Comparison of ENCODE assay signal across 15 cellular contexts in genomic region chr10:3263747-3264146, GRCh38.
A peak's percentile ranks its signal among the peaks of the same experiment; 100 is the strongest.
DNase-seq lines count a peak whose midpoint lies in the region; ATAC-seq, FAIRE-seq and TF ChIP-seq lines count a peak whose summit lies in the region.
"Had no signal": no experiment of that assay in that cellular context is flagged by ENCODE, and none has a peak within 500 bp of the region (broad histone marks: within the 10 kb centered on the region; RNA-seq: fewer than 3 reads in every experiment).

No MANE protein-coding gene starts in this region.

- H3K27ac Mint-ChIP-seq in astrocyte (ENCODE audit: unreplicated experiment): peak overlapping the region; percentile 8

- peaks cover 11% of the 10 kb centered on the region for H3K27me3 Mint-ChIP-seq in astrocyte (ENCODE audit: low read depth, unreplicated experiment)

- no peak overlapping the region for H3K9ac ChIP-seq in MM.1S (ENCODE audit: low read length)
- no peak overlapping the region for H3K9ac ChIP-seq in astrocyte (ENCODE audit: low read length)

- no peaks in the 10 kb centered on the region for H3F3A ChIP-seq in MM.1S (ENCODE audit: insufficient read depth, low read length)

- H3K36me3 ChIP-seq in MM.1S (replicated peaks; ENCODE audit: insufficient read depth, low read length) (no peaks in the 10 kb centered on the region), astrocyte (ENCODE audit: insufficient read depth, low read length) (no peaks in the 10 kb centered on the region), sigmoid colon (no peaks in the 10 kb centered on the region)

- H3K4me3 Mint-ChIP-seq in astrocyte (ENCODE audit: unreplicated experiment): no peak overlapping the region

- TF ChIP-seq CTCF in MM.1S (IDR thresholded peaks at IDR 0.05; ENCODE audit: low read length) (no peak), astrocyte (IDR thresholded peaks at IDR 0.05; ENCODE audit: insufficient read depth, low read depth, low read length) (no peak), sigmoid colon (IDR thresholded peaks at IDR 0.05) (no peak)

- H3K27me3 ChIP-seq in MM.1S (replicated peaks; ENCODE audit: insufficient read depth, low read length): no peaks in the 10 kb centered on the region
- H3K27me3 ChIP-seq in astrocyte (ENCODE audit: insufficient read depth, low read length): no peaks in the 10 kb centered on the region
- H3K27me3 ChIP-seq in sigmoid colon: no peaks in the 10 kb centered on the region

- ATAC-seq in left lobe of liver (no peak), GM18909 (IDR thresholded peaks at IDR 0.05; ENCODE audit: poor library complexity, unreplicated experiment) (no peak)

- peak overlapping the region; percentile 45; the same call in 1 of the 2 replicates for H2AFZ ChIP-seq in MM.1S (ENCODE audit: low read length)
- no peak overlapping the region for H2AFZ ChIP-seq in astrocyte (ENCODE audit: low read depth, low read length)

- H3K9me3 ChIP-seq in MM.1S (replicated peaks; ENCODE audit: insufficient read depth, low read length) (no peaks in the 10 kb centered on the region), astrocyte (ENCODE audit: insufficient read depth, low read depth, low read length) (no peaks in the 10 kb centered on the region), sigmoid colon (no peaks in the 10 kb centered on the region)

- no peaks in the 10 kb centered on the region for H3K9me2 ChIP-seq in MM.1S (replicated peaks; ENCODE audit: insufficient read depth, low read length)

- H3K36me3 Mint-ChIP-seq in astrocyte (ENCODE audit: low read depth, unreplicated experiment): no peaks in the 10 kb centered on the region

- no peak overlapping the region for H3K4me2 ChIP-seq in MM.1S (ENCODE audit: low read depth, low read length)
- no peak overlapping the region for H3K4me2 ChIP-seq in astrocyte (ENCODE audit: low read length)

- H3K4me1 Mint-ChIP-seq in astrocyte (ENCODE audit: low read depth, unreplicated experiment): peaks cover 17% of the 10 kb centered on the region

- intact Hi-C loops in sigmoid colon (cut with DNase I): no loop called here

- TF ChIP-seq POLR2A in sigmoid colon (IDR thresholded peaks at IDR 0.05): no peak

- H3K9me3 Mint-ChIP-seq in astrocyte (ENCODE audit: unreplicated experiment): peaks cover 4% of the 10 kb centered on the region

- no peak for FAIRE-seq in astrocyte (lab: Jason Lieb, UNC)

- H3K27ac ChIP-seq in MM.1S (ENCODE audit: low read length): no peak overlapping the region
- no peak overlapping the region for H3K27ac ChIP-seq in astrocyte (ENCODE audit: low read depth, low read length)
- H3K27ac ChIP-seq in sigmoid colon: peak overlapping the region in 2 of 4 donors; percentile 9 to 21

- 88 to 90% methylated on average over 12 of the region's 12 CpGs for WGBS in sigmoid colon, 2 donors

- no peak for DNase-seq in MM.1S
- DNase-seq in astrocyte (ENCODE audit: low read depth): no peak
- peak; percentile 19 for DNase-seq in left lobe of liver (ENCODE audit: low spot score)
- peak; percentile 28 for DNase-seq in sigmoid colon
- DNase-seq in AG20443 (ENCODE audit: low spot score): no peak
- DNase-seq in activated naive CD4-positive, alpha-beta T cell treated with Interleukin-2 at 50 U/mL for 16 hours: no peak
- no peak for DNase-seq in MV-4-11 (lab: John Stamatoyannopoulos, UW)
- DNase-seq: AML-193, COR-L47, KG1, NCI-H1048, NCI-H1436 treated with DMSO at 0.1 percent for 48 hours, NCI-H2081, NCI-H524 had no signal

- no peak for TF ChIP-seq EP300 in sigmoid colon (IDR thresholded peaks at IDR 0.05)

- no peaks in the 10 kb centered on the region for H3K79me2 ChIP-seq in MM.1S (ENCODE audit: low read length)
- H3K79me2 ChIP-seq in astrocyte (ENCODE audit: insufficient read depth, low read length): no peaks in the 10 kb centered on the region

- H3K4me3 ChIP-seq in MM.1S (ENCODE audit: low read length) (no peak overlapping the region), astrocyte (ENCODE audit: insufficient read depth, low read depth, low read length) (no peak overlapping the region), sigmoid colon (no peak overlapping the region)

- H4K20me1 ChIP-seq in MM.1S (ENCODE audit: insufficient read depth, low read length): no peaks in the 10 kb centered on the region
- H4K20me1 ChIP-seq in astrocyte (ENCODE audit: insufficient read depth, low read length): no peaks in the 10 kb centered on the region

- H3K4me1 ChIP-seq in MM.1S (ENCODE audit: low read length) (no peaks in the 10 kb centered on the region), astrocyte (ENCODE audit: insufficient read depth, low read length) (peaks cover 7% of the 10 kb centered on the region), sigmoid colon (peaks cover 0 to 21% (median 16%) of the 10 kb centered on the region in 4 donors)

Comparison
In these comparisons a context has a peak if more than half of its experiments do, and no peak if none do; other contexts are left out.
1. DNase-seq: peak in left lobe of liver (single experiment) and sigmoid colon (single experiment); none in MM.1S (single experiment), astrocyte (single experiment), AG20443 (single experiment), activated naive CD4-positive, alpha-beta T cell treated with Interleukin-2 at 50 U/mL for 16 hours (single experiment) and MV-4-11 (single experiment).